Comparison of ENCODE assay signal across 8 cellular contexts in genomic region chr6:106084973-106085686, GRCh38. TPM values are rescaled to one million over a fixed set of nuclear protein-coding genes. Genes with fewer than 3 reads are reported as not detected.
A peak's percentile ranks its signal among the peaks of the same experiment; 100 is the strongest.
DNase-seq lines count a peak whose midpoint lies in the region; ATAC-seq, FAIRE-seq and TF ChIP-seq lines count a peak whose summit lies in the region.

No MANE protein-coding gene starts in this region.

- H3K36me3 ChIP-seq in keratinocyte (ENCODE audit: control insufficient read depth in 2 of 2, extremely low read depth in 1 of 2, insufficient read depth in 2 of 2, low read length in 2 of 2) (peaks cover 0 to 2% of the 10 kb centered on the region in 2 experiments), vagina (no peaks in the 10 kb centered on the region)

- POLR2A ChIA-PET in activated naive CD8-positive, alpha-beta T cell treated with anti-CD3 and anti-CD28 coated beads, Interleukin-2, amount 10 ng/mL, durations not matched to agents 7 days and 5 days (lab: Charles Lee): interaction anchor here (2.3 kb wide), 1 partner anchor 92 kb away, joined by 12 read pairs; no protein-coding TSS in a partner anchor

- H3K27ac ChIP-seq in keratinocyte (ENCODE audit: control insufficient read depth, insufficient read depth, low read length) (peak overlapping the region; percentile 91), vagina (peak overlapping the region; percentile 85)

- H3K4me3 ChIP-seq in keratinocyte (ENCODE audit: control insufficient read depth in 2 of 3, extremely low read depth in 1 of 3, insufficient read depth in 2 of 3, low read depth in 1 of 3, low read length in 3 of 3) (peak overlapping the region; percentile 54 to 79 (median 78)), vagina (peak overlapping the region; percentile 50 to 55)

- peak overlapping the region; percentile 92 for H3K4me2 ChIP-seq in keratinocyte (ENCODE audit: control insufficient read depth, extremely low read depth, insufficient read depth, low read depth, low read length)

- H3K27ac Mint-ChIP-seq in stimulated activated naive CD8-positive, alpha-beta T cell treated with anti-CD3 and anti-CD28 coated beads, Interleukin-15, Interleukin-2, amounts not matched to agents 100 ng/mL and 50 ng/mL, for 24 hours: no peak overlapping the region
- H3K27ac Mint-ChIP-seq in activated naive CD8-positive, alpha-beta T cell treated with anti-CD3 and anti-CD28 coated beads, Interleukin-2, amount 10 ng/mL, durations not matched to agents 7 days and 5 days: no peak overlapping the region

- TF ChIP-seq POLR2A in vagina (IDR thresholded peaks at IDR 0.05): no peak

- peak overlapping the region; percentile 87 for H3K9ac ChIP-seq in keratinocyte (ENCODE audit: control insufficient read depth, extremely low read depth, insufficient read depth, low read length)

- no peaks in the 10 kb centered on the region for H3K9me3 Mint-ChIP-seq in stimulated activated naive CD8-positive, alpha-beta T cell treated with anti-CD3 and anti-CD28 coated beads, Interleukin-15, Interleukin-2, amounts not matched to agents 100 ng/mL and 50 ng/mL, for 24 hours
- no peaks in the 10 kb centered on the region for H3K9me3 Mint-ChIP-seq in activated naive CD8-positive, alpha-beta T cell treated with anti-CD3 and anti-CD28 coated beads, Interleukin-2, amount 10 ng/mL, durations not matched to agents 7 days and 5 days

- H3K4me3 Mint-ChIP-seq in stimulated activated naive CD8-positive, alpha-beta T cell treated with anti-CD3 and anti-CD28 coated beads, Interleukin-15, Interleukin-2, amounts not matched to agents 100 ng/mL and 50 ng/mL, for 24 hours: peak overlapping the region; percentile 86
- H3K4me3 Mint-ChIP-seq in activated naive CD8-positive, alpha-beta T cell treated with anti-CD3 and anti-CD28 coated beads, Interleukin-2, amount 10 ng/mL, durations not matched to agents 7 days and 5 days: peak overlapping the region; percentile 90

- H2AFZ ChIP-seq in keratinocyte (ENCODE audit: control insufficient read depth, low read length): peak overlapping the region; percentile 47

- no peak for ATAC-seq in stimulated activated naive CD8-positive, alpha-beta T cell treated with anti-CD3 and anti-CD28 coated beads, Interleukin-15, Interleukin-2, amounts not matched to agents 100 U/mL and 50 U/mL, for 24 hours
- no peak for ATAC-seq in activated naive CD8-positive, alpha-beta T cell treated with anti-CD3 and anti-CD28 coated beads, Interleukin-2, amount 10 ng/mL, durations not matched to agents 7 days and 5 days (ENCODE audit: low read depth)
- no peak for ATAC-seq in GM18858 (IDR thresholded peaks at IDR 0.05; ENCODE audit: unreplicated experiment)

- H3K79me2 ChIP-seq in keratinocyte (ENCODE audit: control insufficient read depth, insufficient read depth, low read length): peaks cover 19% of the 10 kb centered on the region

- intact Hi-C loops in vagina (cut with DNase I): no loop called here

- TF ChIP-seq CTCF in keratinocyte (optimal IDR thresholded peaks at IDR 0.05 in 1 of 3, IDR thresholded peaks at IDR 0.05 in 1 of 3, conservative IDR thresholded peaks at IDR 0.05 in 1 of 3; ENCODE audit: extremely low read depth in 1 of 3, insufficient read depth in 2 of 3, low read length in 3 of 3): no peak
- TF ChIP-seq CTCF in vagina (IDR thresholded peaks at IDR 0.05): no peak

- DNase-seq in stimulated activated naive CD8-positive, alpha-beta T cell treated with anti-CD3 and anti-CD28 coated beads, Interleukin-15, Interleukin-2, amounts not matched to agents 100 U/mL and 50 U/mL, for 24 hours: no peak
- DNase-seq in activated naive CD8-positive, alpha-beta T cell treated with anti-CD3 and anti-CD28 coated beads, Interleukin-2, amount 10 ng/mL, durations not matched to agents 7 days and 5 days: no peak
- no peak for DNase-seq in keratinocyte (ENCODE audit: low read depth, low spot score)
- no peak for DNase-seq in vagina (ENCODE audit: extremely low spot score in 2 of 2)
- DNase-seq in NCI-H2107 (lab: John Stamatoyannopoulos, UW): no peak
- no peak for DNase-seq in activated CD4-positive, alpha-beta T cell treated with anti-CD3 and anti-CD28 coated beads, Interleukin-2, amount 50 U/mL, for 1 hour

- H3K9me1 ChIP-seq in keratinocyte (ENCODE audit: control insufficient read depth, extremely low read depth, insufficient read depth, low read length): no peaks in the 10 kb centered on the region

- no peaks in the 10 kb centered on the region for H3K9me3 ChIP-seq in keratinocyte (ENCODE audit: control insufficient read depth, low read depth, low read length)
- no peaks in the 10 kb centered on the region for H3K9me3 ChIP-seq in vagina

- no peaks in the 10 kb centered on the region for H3K27me3 ChIP-seq in keratinocyte (ENCODE audit: control insufficient read depth, extremely low read depth, insufficient read depth, low read length)
- no peaks in the 10 kb centered on the region for H3K27me3 ChIP-seq in vagina

- H3K4me1 Mint-ChIP-seq in stimulated activated naive CD8-positive, alpha-beta T cell treated with anti-CD3 and anti-CD28 coated beads, Interleukin-15, Interleukin-2, amounts not matched to agents 100 ng/mL and 50 ng/mL, for 24 hours (ENCODE audit: low read depth): peaks cover 67% of the 10 kb centered on the region
- peaks cover 53% of the 10 kb centered on the region for H3K4me1 Mint-ChIP-seq in activated naive CD8-positive, alpha-beta T cell treated with anti-CD3 and anti-CD28 coated beads, Interleukin-2, amount 10 ng/mL, durations not matched to agents 7 days and 5 days

- no peaks in the 10 kb centered on the region for H4K20me1 ChIP-seq in keratinocyte (ENCODE audit: control insufficient read depth, extremely low read depth, insufficient read depth, low read length)

- H3K4me1 ChIP-seq in keratinocyte (ENCODE audit: control insufficient read depth, extremely low read depth, insufficient read depth, low read length) (peaks cover 44% of the 10 kb centered on the region), vagina (peaks cover 40% of the 10 kb centered on the region)

- dilution Hi-C loops in keratinocyte (cut with MboI; ENCODE audit: extremely low pct_ligation_motif_present, low sequenced_read_pairs): no loop called here

- peaks cover 60% of the 10 kb centered on the region for H3K27me3 Mint-ChIP-seq in stimulated activated naive CD8-positive, alpha-beta T cell treated with anti-CD3 and anti-CD28 coated beads, Interleukin-15, Interleukin-2, amounts not matched to agents 100 ng/mL and 50 ng/mL, for 24 hours
- H3K27me3 Mint-ChIP-seq in activated naive CD8-positive, alpha-beta T cell treated with anti-CD3 and anti-CD28 coated beads, Interleukin-2, amount 10 ng/mL, durations not matched to agents 7 days and 5 days: peaks cover 43% of the 10 kb centered on the region

- FAIRE-seq in keratinocyte (lab: Jason Lieb, UNC): peak; percentile 43

- H3K36me3 Mint-ChIP-seq in stimulated activated naive CD8-positive, alpha-beta T cell treated with anti-CD3 and anti-CD28 coated beads, Interleukin-15, Interleukin-2, amounts not matched to agents 100 ng/mL and 50 ng/mL, for 24 hours (ENCODE audit: low read depth): peaks cover 6% of the 10 kb centered on the region
- H3K36me3 Mint-ChIP-seq in activated naive CD8-positive, alpha-beta T cell treated with anti-CD3 and anti-CD28 coated beads, Interleukin-2, amount 10 ng/mL, durations not matched to agents 7 days and 5 days: peaks cover 2% of the 10 kb centered on the region

RNA-seq across cellular contexts. Expression of gene PRDM1, which starts 1.0 kb away (rescaled TPM):
- total RNA-seq in activated naive CD8-positive, alpha-beta T cell treated with anti-CD3 and anti-CD28 coated beads, Interleukin-2, amount 10 ng/mL, durations not matched to agents 7 days and 5 days: 10 to 100 TPM; 20.2 to 21.1 TPM
- polyA plus RNA-seq in keratinocyte: 3.9 to 8.6 TPM (median 6.7 TPM) in 3 replicates
- polyA plus RNA-seq in keratinocyte (2011; ENCODE audit: low read depth): 96.8 TPM
- polyA plus RNA-seq in keratinocyte (2011; cell fraction: cytosol; rRNA removed): 2.4 and 4.8 TPM in 2 replicates
- 17.2 and 19.4 TPM in 2 replicates for polyA plus RNA-seq in keratinocyte (2011; cell fraction: nucleus; rRNA removed)
- 6.1 and 46.3 TPM in 2 replicates for polyA plus RNA-seq in keratinocyte (2012; ENCODE audit: low replicate concordance)
- polyA minus RNA-seq in keratinocyte: 12.4 to 14.6 TPM (median 13.3 TPM) in 3 replicates
- 3.3 TPM for polyA minus RNA-seq in keratinocyte (2011; cell fraction: cytosol; rRNA and poly(A)+ RNA removed)
- 19.2 and 37.1 TPM in 2 replicates for polyA minus RNA-seq in keratinocyte (2011; cell fraction: nucleus; rRNA and poly(A)+ RNA removed)
- total RNA-seq in vagina: 27.0 TPM
